28 cellular contexts compared by ENCODE assay signal in genomic region chr15:73804421-73804820, GRCh38. TPM values are rescaled to one million over a fixed set of nuclear protein-coding genes. Genes with fewer than 3 reads are reported as not detected.
A peak's percentile ranks its signal among the peaks of the same experiment; 100 is the strongest.
DNase-seq lines count a peak whose midpoint lies in the region; ATAC-seq and TF ChIP-seq lines count a peak whose summit lies in the region.
"Had no signal": no experiment of that assay in that cellular context is flagged by ENCODE, and none has a peak within 500 bp of the region (broad histone marks: within the 10 kb centered on the region; RNA-seq: fewer than 3 reads in every experiment).

No MANE protein-coding gene starts in this region.

- no peaks in the 10 kb centered on the region for H3K36me3 Mint-ChIP-seq in neural crest cell (ENCODE audit: low read depth)
- H3K36me3 Mint-ChIP-seq: CD4-positive, alpha-beta memory T cell; immature natural killer cell; WTC11 had no signal

- peaks cover 2% of the 10 kb centered on the region for H3K27me3 Mint-ChIP-seq in neural crest cell (ENCODE audit: low read depth)

- peak; percentile 15 for DNase-seq in DMS 273 (lab: John Stamatoyannopoulos, UW; ENCODE audit: unreplicated experiment)
- DNase-seq in DMS 273 treated with DMSO at 0.1 percent for 48 hours (lab: John Stamatoyannopoulos, UW), result no peak
- DNase-seq in NCI-H1436 treated with DMSO at 0.1 percent for 48 hours (lab: John Stamatoyannopoulos, UW), result peak; percentile 20
- DNase-seq in choroid plexus epithelial cell (ENCODE audit: low read depth), result peak; percentile 26
- DNase-seq in neural crest cell (ENCODE audit: low read depth, low spot score), result no peak
- DNase-seq in globus pallidus (ENCODE audit: low spot score), result no peak
- no peak for DNase-seq in LoVo (ENCODE audit: low spot score)
- DNase-seq: activated CD4-positive, alpha-beta memory T cell treated with anti-CD3 and anti-CD28 coated beads, Interleukin-2, amount 10 ng/mL, durations not matched to agents 7 days and 5 days; activated effector memory CD4-positive, alpha-beta T cell treated with anti-CD3 and anti-CD28 coated beads, Interleukin-2, amount 50 U/mL, for 16 hours; CD4-positive, alpha-beta memory T cell; H7; immature natural killer cell; KG1; left lung; NCI-H2107; NCI-H774; nephron progenitor cell; psoas muscle; stimulated activated CD4-positive, alpha-beta T cell treated with anti-CD3 and anti-CD28 coated beads, Interleukin-2, amount 100 ng/mL, for 48 hours; stimulated activated naive CD4-positive, alpha-beta T cell; T1000; thyroid gland had no signal

- TF ChIP-seq CTCF in choroid plexus epithelial cell (conservative IDR thresholded peaks at IDR 0.05; ENCODE audit: low read depth, low read length) (no peak), neural crest cell (conservative IDR thresholded peaks at IDR 0.05) (no peak)

- peaks cover 20% of the 10 kb centered on the region for H3K4me1 Mint-ChIP-seq in neural crest cell
- H3K4me1 Mint-ChIP-seq: CD4-positive, alpha-beta memory T cell; immature natural killer cell had no signal

- H3K4me3 ChIP-seq in choroid plexus epithelial cell (ENCODE audit: low read depth, low read length), result no peak overlapping the region
- H3K4me3 ChIP-seq: left lung, psoas muscle, skin epidermis, thyroid gland had no signal

- ATAC-seq in GM19467 (IDR thresholded peaks at IDR 0.05; ENCODE audit: unreplicated experiment), result no peak
- ATAC-seq: left lung, psoas muscle, WTC11 had no signal

- no peaks in the 10 kb centered on the region for H3K9me3 Mint-ChIP-seq in neural crest cell
- H3K9me3 Mint-ChIP-seq: activated CD4-positive, alpha-beta memory T cell treated with anti-CD3 and anti-CD28 coated beads, Interleukin-2, amount 10 ng/mL, durations not matched to agents 7 days and 5 days; immature natural killer cell; nephron progenitor cell; WTC11 had no signal

- H3K4me3 Mint-ChIP-seq in neural crest cell, result no peak overlapping the region
- H3K4me3 Mint-ChIP-seq: activated CD4-positive, alpha-beta memory T cell treated with anti-CD3 and anti-CD28 coated beads, Interleukin-2, amount 10 ng/mL, durations not matched to agents 7 days and 5 days; CD4-positive, alpha-beta memory T cell; immature natural killer cell; nephron progenitor cell; WTC11 had no signal

- H3K27ac Mint-ChIP-seq in neural crest cell (ENCODE audit: unreplicated experiment), result peak overlapping the region; percentile 64
- H3K27ac Mint-ChIP-seq: activated CD4-positive, alpha-beta memory T cell treated with anti-CD3 and anti-CD28 coated beads, Interleukin-2, amount 10 ng/mL, durations not matched to agents 7 days and 5 days; CD4-positive, alpha-beta memory T cell; immature natural killer cell; nephron progenitor cell; WTC11 had no signal

RNA-seq across cellular contexts. Expression of gene INSYN1, which starts 51.3 kb away (rescaled TPM):
- total RNA-seq in neural crest cell, result 9.5 and 9.6 TPM in 2 replicates
- total RNA-seq: activated CD4-positive, alpha-beta memory T cell treated with anti-CD3 and anti-CD28 coated beads, Interleukin-2, amount 10 ng/mL, durations not matched to agents 7 days and 5 days; CD4-positive, alpha-beta memory T cell; HT-29; mononuclear cell; OCI-LY7 had no signal

Comparison
In these comparisons a context has a peak if more than half of its experiments do, and no peak if none do; other contexts are left out.
1. DNase-seq: peak in DMS 273 (single experiment), NCI-H1436 treated with DMSO at 0.1 percent for 48 hours (single experiment) and choroid plexus epithelial cell (single experiment); none in DMS 273 treated with DMSO at 0.1 percent for 48 hours (single experiment), neural crest cell (single experiment), globus pallidus (single experiment) and LoVo (single experiment).